ENCODE assay signal across 19 cellular contexts in the genomic region with DNA sequence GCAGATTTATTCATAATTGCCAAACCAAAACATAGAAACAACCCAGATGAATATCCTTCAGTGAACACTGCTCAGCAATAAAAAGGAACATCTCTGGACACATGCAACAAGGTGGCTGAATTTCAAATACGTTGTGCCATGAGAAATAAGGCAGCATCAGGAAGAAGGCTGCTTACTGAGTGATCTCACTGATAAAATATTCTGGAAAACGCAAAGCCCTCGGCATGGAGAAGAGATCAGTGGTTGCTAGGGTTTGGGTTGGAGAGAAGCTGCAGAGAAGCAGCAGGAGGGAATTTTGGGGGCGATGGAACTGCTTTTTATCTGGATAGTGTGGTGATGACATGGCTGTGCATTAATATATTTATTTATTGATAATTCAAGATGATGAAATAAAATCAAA. TPM values are rescaled to one million over a fixed set of nuclear protein-coding genes. Genes with fewer than 3 reads are reported as not detected.
"Had no signal": no experiment of that assay in that cellular context is flagged by ENCODE, and none has a peak within 500 bp of the region (broad histone marks: within the 10 kb centered on the region; RNA-seq: fewer than 3 reads in every experiment).

No MANE protein-coding gene starts in this region.

- H3K9ac ChIP-seq: parathyroid adenoma had no signal

- H3K9me3 ChIP-seq: thoracic aorta had no signal

- ATAC-seq: activated T-cell treated with anti-CD3 and anti-CD28 coated beads, Interleukin-2, amount 50 U/mL, for 72 hours; gastrocnemius medialis; heart right ventricle; left lobe of liver; naive thymus-derived CD8-positive, alpha-beta T cell had no signal

- H2AFZ ChIP-seq: parathyroid adenoma had no signal

- H3K79me2 ChIP-seq: parathyroid adenoma had no signal

- H3K27me3 Mint-ChIP-seq: activated CD4-positive, alpha-beta T cell treated with anti-CD3 and anti-CD28 coated beads, Interleukin-2, amount 10 ng/mL, durations not matched to agents 7 days and 5 days had no signal

- H3K36me3 Mint-ChIP-seq: activated naive CD8-positive, alpha-beta T cell treated with anti-CD3 and anti-CD28 coated beads for 36 hours; naive thymus-derived CD8-positive, alpha-beta T cell had no signal

- H3K4me3 ChIP-seq: gastrocnemius medialis, heart right ventricle, sigmoid colon, thoracic aorta had no signal

- DNase-seq: activated B cell treated with CpG ODN at 0.5 μM for 24 hours; activated CD4-positive, alpha-beta T cell treated with anti-CD3 and anti-CD28 coated beads, Interleukin-2, amount 10 ng/mL, durations not matched to agents 7 days and 5 days; activated CD8-positive, alpha-beta memory T cell treated with anti-CD3 and anti-CD28 coated beads, Interleukin-2, amount 50 U/mL, for 48 hours; activated naive CD8-positive, alpha-beta T cell treated with anti-CD3 and anti-CD28 coated beads for 36 hours; activated T-cell treated with anti-CD3 and anti-CD28 coated beads, Interleukin-2, amount 50 U/mL, for 72 hours; anterior cingulate cortex; effector memory CD4-positive, alpha-beta T cell; gastrocnemius medialis; heart right ventricle; mesenchymal stem cell; naive thymus-derived CD8-positive, alpha-beta T cell; stimulated activated CD4-positive, alpha-beta T cell treated with anti-CD3 and anti-CD28 coated beads, Interleukin-1b, Interleukin-23, amount 100 ng/mL, for 48 hours had no signal

- H3K4me1 Mint-ChIP-seq: activated B cell treated with CpG ODN at 0.5 μM for 24 hours; activated CD4-positive, alpha-beta T cell treated with anti-CD3 and anti-CD28 coated beads, Interleukin-2, amount 10 ng/mL, durations not matched to agents 7 days and 5 days; activated naive CD8-positive, alpha-beta T cell treated with anti-CD3 and anti-CD28 coated beads for 36 hours; naive thymus-derived CD8-positive, alpha-beta T cell had no signal

- FAIRE-seq: bronchial epithelial cell had no signal

- H3K4me3 Mint-ChIP-seq: activated B cell treated with CpG ODN at 0.5 μM for 24 hours; activated CD4-positive, alpha-beta T cell treated with anti-CD3 and anti-CD28 coated beads, Interleukin-2, amount 10 ng/mL, durations not matched to agents 7 days and 5 days; activated naive CD8-positive, alpha-beta T cell treated with anti-CD3 and anti-CD28 coated beads for 36 hours; activated T-cell treated with anti-CD3 and anti-CD28 coated beads, Interleukin-2, amount 50 U/mL, for 72 hours; dendritic cell treated with granulocyte-macrophage colony-stimulating factor and Interleukin-4, amounts not matched to agents 40 ng/mL and 50 ng/mL, for 4 days; naive thymus-derived CD8-positive, alpha-beta T cell; T-helper 2 cell treated with Interferon-gamma antibody and Interleukin-4, amounts not matched to agents 5 μg/mL and 100 μg/mL, for 36 hours had no signal

- H3K36me3 ChIP-seq: gastrocnemius medialis, heart right ventricle, sigmoid colon, thoracic aorta had no signal

- H3K27me3 ChIP-seq: sigmoid colon had no signal

- H3K27ac ChIP-seq: gastrocnemius medialis, heart right ventricle, parathyroid adenoma, sigmoid colon, thoracic aorta had no signal

- H3K9me3 Mint-ChIP-seq: activated CD4-positive, alpha-beta T cell treated with anti-CD3 and anti-CD28 coated beads, Interleukin-2, amount 10 ng/mL, durations not matched to agents 7 days and 5 days had no signal

- H3K27ac Mint-ChIP-seq: activated B cell treated with CpG ODN at 0.5 μM for 24 hours; activated CD4-positive, alpha-beta T cell treated with anti-CD3 and anti-CD28 coated beads, Interleukin-2, amount 10 ng/mL, durations not matched to agents 7 days and 5 days; activated naive CD8-positive, alpha-beta T cell treated with anti-CD3 and anti-CD28 coated beads for 36 hours; activated T-cell treated with anti-CD3 and anti-CD28 coated beads, Interleukin-2, amount 50 U/mL, for 72 hours; dendritic cell treated with granulocyte-macrophage colony-stimulating factor and Interleukin-4, amounts not matched to agents 40 ng/mL and 50 ng/mL, for 4 days; naive thymus-derived CD8-positive, alpha-beta T cell; T-helper 2 cell treated with Interferon-gamma antibody and Interleukin-4, amounts not matched to agents 5 μg/mL and 100 μg/mL, for 36 hours had no signal

- H3K4me1 ChIP-seq: gastrocnemius medialis, heart right ventricle, parathyroid adenoma had no signal

RNA-seq across cellular contexts. Expression of a gene that starts 11.0 kb away (rescaled TPM):
- total RNA-seq: activated CD4-positive, alpha-beta T cell treated with anti-CD3 and anti-CD28 coated beads, Interleukin-2, amount 10 ng/mL, durations not matched to agents 7 days and 5 days; activated naive CD8-positive, alpha-beta T cell treated with anti-CD3 and anti-CD28 coated beads for 36 hours; naive thymus-derived CD8-positive, alpha-beta T cell had no signal
- polyA plus RNA-seq: naive thymus-derived CD8-positive, alpha-beta T cell had no signal
